26 cellular contexts compared by ENCODE assay signal in genomic region chr2:240238786-240239185, GRCh38.
"Had no signal": no experiment of that assay in that cellular context is flagged by ENCODE, and none has a peak within 500 bp of the region (broad histone marks: within the 10 kb centered on the region; RNA-seq: fewer than 3 reads in every experiment).

No MANE protein-coding gene starts in this region.

- H3K27ac ChIP-seq: lower lobe of right lung, prostate gland, SJSA1 had no signal

- DNase-seq: activated CD4-positive, alpha-beta T cell treated with anti-CD3 and anti-CD28 coated beads for 1 hour; activated CD4-positive, alpha-beta T cell treated with anti-CD3 and anti-CD28 coated beads, Interleukin-2, amount 50 U/mL, for 1 hour; activated CD8-positive, alpha-beta T cell treated with anti-CD3 and anti-CD28 coated beads, Interleukin-2, amount 10 ng/mL, durations not matched to agents 7 days and 5 days; activated effector memory CD4-positive, alpha-beta T cell treated with anti-CD3 and anti-CD28 coated beads, Interleukin-2, amount 50 U/mL, for 16 hours; activated naive CD4-positive, alpha-beta T cell treated with anti-CD3 and anti-CD28 coated beads, Interleukin-2, amount 50 U/mL, for 16 hours; activated naive CD8-positive, alpha-beta T cell treated with anti-CD3 and anti-CD28 coated beads, Interleukin-2, amount 50 U/mL, for 24 hours; activated T-cell treated with anti-CD3 and anti-CD28 coated beads, Interleukin-2, amount 50 U/mL, for 72 hours; anterior cingulate cortex; cerebellar nuclear complex; cortex of kidney; erythroblast; foreskin fibroblast; lower lobe of right lung; mesendoderm; mucosa of descending colon; spleen; stimulated activated CD4-positive, alpha-beta T cell treated with anti-CD3 and anti-CD28 coated beads, Interleukin-4, amount 100 ng/mL, for 4 hours; stimulated activated naive CD8-positive, alpha-beta T cell treated with anti-CD3 and anti-CD28 coated beads, Interleukin-15, Interleukin-2, amounts not matched to agents 100 U/mL and 50 U/mL, for 24 hours; substantia nigra; T-helper 9 cell; trophoblast cell had no signal

- H3K4me1 ChIP-seq: prostate gland, SJSA1 had no signal

- H3K9me3 Mint-ChIP-seq: activated naive CD8-positive, alpha-beta T cell treated with anti-CD3 and anti-CD28 coated beads, Interleukin-2, amount 50 U/mL, for 24 hours had no signal

- H3K27ac Mint-ChIP-seq: activated CD8-positive, alpha-beta T cell treated with anti-CD3 and anti-CD28 coated beads, Interleukin-2, amount 10 ng/mL, durations not matched to agents 7 days and 5 days; activated naive CD8-positive, alpha-beta T cell treated with anti-CD3 and anti-CD28 coated beads, Interleukin-2, amount 50 U/mL, for 24 hours; activated T-cell treated with anti-CD3 and anti-CD28 coated beads, Interleukin-2, amount 50 U/mL, for 72 hours had no signal

- H3K4me3 Mint-ChIP-seq: activated CD8-positive, alpha-beta T cell treated with anti-CD3 and anti-CD28 coated beads, Interleukin-2, amount 10 ng/mL, durations not matched to agents 7 days and 5 days; activated naive CD8-positive, alpha-beta T cell treated with anti-CD3 and anti-CD28 coated beads, Interleukin-2, amount 50 U/mL, for 24 hours; activated T-cell treated with anti-CD3 and anti-CD28 coated beads, Interleukin-2, amount 50 U/mL, for 72 hours; neural crest cell had no signal

- H3K9me3 ChIP-seq: lower lobe of right lung, mucosa of descending colon, prostate gland, SJSA1, spleen had no signal

- ATAC-seq: activated CD8-positive, alpha-beta T cell treated with anti-CD3 and anti-CD28 coated beads, Interleukin-2, amount 10 ng/mL, durations not matched to agents 7 days and 5 days; activated naive CD8-positive, alpha-beta T cell treated with anti-CD3 and anti-CD28 coated beads, Interleukin-2, amount 50 U/mL, for 24 hours; activated T-cell treated with anti-CD3 and anti-CD28 coated beads, Interleukin-2, amount 50 U/mL, for 72 hours; heart right ventricle; left lobe of liver; lower lobe of right lung; mucosa of descending colon; stimulated activated naive CD8-positive, alpha-beta T cell treated with anti-CD3 and anti-CD28 coated beads, Interleukin-15, Interleukin-2, amounts not matched to agents 100 U/mL and 50 U/mL, for 24 hours had no signal

- H3K36me3 ChIP-seq: heart right ventricle, lower lobe of right lung, prostate gland, SJSA1, spleen had no signal

- H3K27me3 ChIP-seq: heart right ventricle, SJSA1 had no signal

- H3K4me3 ChIP-seq: heart right ventricle, lower lobe of right lung, mucosa of descending colon, prostate gland, SJSA1, spleen had no signal
